ENCODE assay signal across 22 cellular contexts in the genomic region with DNA sequence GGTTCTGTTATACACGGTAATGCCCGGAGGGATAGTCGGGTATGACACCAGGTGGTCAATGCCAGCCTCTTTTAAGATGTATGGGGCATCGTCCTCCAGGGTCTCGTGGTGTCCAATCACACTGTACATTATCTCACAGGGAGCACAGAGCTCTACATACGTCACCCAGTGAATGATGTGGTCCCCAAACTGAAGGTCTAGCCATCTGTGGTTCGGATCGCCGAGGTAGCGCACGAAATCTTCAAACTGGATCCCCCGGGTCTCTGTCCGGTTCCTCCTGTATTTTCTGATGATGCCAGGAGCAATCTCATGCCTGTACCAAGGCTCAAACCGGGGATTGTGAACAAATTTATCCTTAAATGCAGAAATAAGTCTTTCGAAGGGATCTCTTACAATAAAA. TPM values are rescaled to one million over a fixed set of nuclear protein-coding genes. Genes with fewer than 3 reads are reported as not detected.
A peak's percentile ranks its signal among the peaks of the same experiment; 100 is the strongest.
DNase-seq lines count a peak whose midpoint lies in the region; ATAC-seq and TF ChIP-seq lines count a peak whose summit lies in the region.
"Had no signal": no experiment of that assay in that cellular context is flagged by ENCODE, and none has a peak within 500 bp of the region (broad histone marks: within the 10 kb centered on the region; RNA-seq: fewer than 3 reads in every experiment).

No MANE protein-coding gene starts in this region.

- no peak for ATAC-seq in memory B cell (ENCODE audit: low read depth)
- no peak for ATAC-seq in stimulated activated naive B cell treated with anti-CD40 and anti-IgM and Interleukin-4, amounts not matched to agents 10 μg/mL and 1 μg/mL and 100 μg/mL, for 72 hours (replicated peaks)
- ATAC-seq in GM19467 (IDR thresholded peaks at IDR 0.05; ENCODE audit: unreplicated experiment), result no peak
- ATAC-seq: HCT116, Right ventricle myocardium inferior had no signal

- no peaks in the 10 kb centered on the region for H4K20me1 ChIP-seq in OCI-LY3 (ENCODE audit: insufficient read depth, low read length)

- no peaks in the 10 kb centered on the region for H3K79me2 ChIP-seq in OCI-LY3 (ENCODE audit: low read length)

- H2AFZ ChIP-seq in OCI-LY3 (ENCODE audit: low read depth, low read length), result no peak overlapping the region

- TF ChIP-seq CTCF in OCI-LY3 (IDR thresholded peaks at IDR 0.05; ENCODE audit: low read depth, low read length) (no peak), Peyer's patch (IDR thresholded peaks at IDR 0.05) (no peak)

- H3K27me3 ChIP-seq in H7 (ENCODE audit: control insufficient read depth, insufficient read depth, low read length) (no peaks in the 10 kb centered on the region), OCI-LY3 (ENCODE audit: low read depth, low read length) (no peaks in the 10 kb centered on the region), Peyer's patch (no peaks in the 10 kb centered on the region)
- H3K27me3 ChIP-seq: SJSA1 had no signal

- peak overlapping the region; percentile 79; the same call in 1 of the 2 replicates for H3K9ac ChIP-seq in OCI-LY3 (ENCODE audit: low read length)
- H3K9ac ChIP-seq: KMS-11 had no signal

- peaks cover 49% of the 10 kb centered on the region for H3K4me1 ChIP-seq in OCI-LY3 (ENCODE audit: low read length)
- no peaks in the 10 kb centered on the region for H3K4me1 ChIP-seq in Peyer's patch
- H3K4me1 ChIP-seq: SJSA1 had no signal

- H3K27ac Mint-ChIP-seq in memory B cell, result peak overlapping the region; percentile 99
- peak overlapping the region; percentile 98 for H3K27ac Mint-ChIP-seq in stimulated activated naive B cell treated with anti-CD40 and anti-IgM and Interleukin-4, amounts not matched to agents 10 μg/mL and 1 μg/mL and 100 μg/mL, for 72 hours

- no peak overlapping the region for H3K4me3 Mint-ChIP-seq in memory B cell
- peak overlapping the region in 1 of 2 donors; percentile 44 for H3K4me3 Mint-ChIP-seq in stimulated activated naive B cell treated with anti-CD40 and anti-IgM and Interleukin-4, amounts not matched to agents 10 μg/mL and 1 μg/mL and 100 μg/mL, for 72 hours
- H3K4me3 Mint-ChIP-seq: CD4-positive, CD25-positive, alpha-beta regulatory T cell had no signal

- H3K36me3 ChIP-seq in H7 (replicated peaks; ENCODE audit: control insufficient read depth, insufficient read depth, low read length) (peaks cover 6% of the 10 kb centered on the region), OCI-LY3 (replicated peaks; ENCODE audit: low read depth, low read length) (peaks cover 41% of the 10 kb centered on the region), Peyer's patch (peaks cover 0 to 4% (median 0%) of the 10 kb centered on the region in 3 donors)

- H3K27ac ChIP-seq in OCI-LY3 (ENCODE audit: low read length), result peak overlapping the region; percentile 95
- H3K27ac ChIP-seq in Peyer's patch, result no peak overlapping the region
- H3K27ac ChIP-seq: KMS-11, SJSA1 had no signal

- no peaks in the 10 kb centered on the region for H3K27me3 Mint-ChIP-seq in memory B cell
- H3K27me3 Mint-ChIP-seq in stimulated activated naive B cell treated with anti-CD40 and anti-IgM and Interleukin-4, amounts not matched to agents 10 μg/mL and 1 μg/mL and 100 μg/mL, for 72 hours, result no peaks in the 10 kb centered on the region

- TF ChIP-seq POLR2A in Peyer's patch (IDR thresholded peaks at IDR 0.05), result no peak

- DNase-seq in H7, result peak; percentile 6
- no peak for DNase-seq in memory B cell (ENCODE audit: low spot score in 2 of 2)
- no peak for DNase-seq in stimulated activated naive B cell treated with anti-CD40 and anti-IgM and Interleukin-4, amounts not matched to agents 10 μg/mL and 1 μg/mL and 100 μg/mL, for 72 hours
- no peak for DNase-seq in activated T-cell treated with anti-CD3 and anti-CD28 coated beads for 4 hours
- DNase-seq in Peyer's patch, result no peak
- DNase-seq: CD4-positive, CD25-positive, alpha-beta regulatory T cell; EL; GF-D8; GOT3; NCI-H1105; NCI-H2029 treated with DMSO at 0.1 percent for 48 hours; NCI-H226; NCI-H524; NCI-H774; NK-92 treated with Interleukin-12 subunit alpha and Interleukin-12 subunit beta, amount 100 ng/mL, for 24 hours; OCI-M1 had no signal

- peak overlapping the region; percentile 89 for H3K4me2 ChIP-seq in OCI-LY3 (ENCODE audit: low read length)
- H3K4me2 ChIP-seq: KMS-11 had no signal

- H3K9me3 ChIP-seq in OCI-LY3 (ENCODE audit: insufficient read depth, low read length), result no peaks in the 10 kb centered on the region
- H3K9me3 ChIP-seq in Peyer's patch, result no peaks in the 10 kb centered on the region
- H3K9me3 ChIP-seq: SJSA1 had no signal

- H3K4me1 Mint-ChIP-seq in memory B cell, result peaks cover 16% of the 10 kb centered on the region
- H3K4me1 Mint-ChIP-seq in stimulated activated naive B cell treated with anti-CD40 and anti-IgM and Interleukin-4, amounts not matched to agents 10 μg/mL and 1 μg/mL and 100 μg/mL, for 72 hours, result peaks cover 40 to 47% of the 10 kb centered on the region in 2 donors
- H3K4me1 Mint-ChIP-seq: CD4-positive, CD25-positive, alpha-beta regulatory T cell had no signal

- H3K9me3 Mint-ChIP-seq in memory B cell, result no peaks in the 10 kb centered on the region
- no peaks in the 10 kb centered on the region for H3K9me3 Mint-ChIP-seq in stimulated activated naive B cell treated with anti-CD40 and anti-IgM and Interleukin-4, amounts not matched to agents 10 μg/mL and 1 μg/mL and 100 μg/mL, for 72 hours
- H3K9me3 Mint-ChIP-seq: CD4-positive, CD25-positive, alpha-beta regulatory T cell had no signal

- H3K4me3 ChIP-seq in H7 (ENCODE audit: insufficient read depth, low read depth, low read length) (no peak overlapping the region), OCI-LY3 (ENCODE audit: low read length) (peak overlapping the region; percentile 71), Peyer's patch (no peak overlapping the region)
- H3K4me3 ChIP-seq: SJSA1 had no signal

- H3K36me3 Mint-ChIP-seq in memory B cell, result no peaks in the 10 kb centered on the region
- H3K36me3 Mint-ChIP-seq in stimulated activated naive B cell treated with anti-CD40 and anti-IgM and Interleukin-4, amounts not matched to agents 10 μg/mL and 1 μg/mL and 100 μg/mL, for 72 hours, result peaks cover 37 to 50% of the 10 kb centered on the region in 2 donors
- H3K36me3 Mint-ChIP-seq: CD4-positive, CD25-positive, alpha-beta regulatory T cell had no signal

RNA-seq across cellular contexts. Expression of a gene that starts 24.1 kb away (rescaled TPM):
- total RNA-seq in H7 (2014; rRNA removed; shearing (Covaris generic)), result 24.8 and 28.4 TPM in 2 replicates
- 1 to 10 TPM in 3 of 4 donors, under 1 TPM in 1; 0.95 to 6.6 (median 2.8) TPM for total RNA-seq in Peyer's patch
